Comparison of ENCODE assay signal across 8 cellular contexts in the genomic region with DNA sequence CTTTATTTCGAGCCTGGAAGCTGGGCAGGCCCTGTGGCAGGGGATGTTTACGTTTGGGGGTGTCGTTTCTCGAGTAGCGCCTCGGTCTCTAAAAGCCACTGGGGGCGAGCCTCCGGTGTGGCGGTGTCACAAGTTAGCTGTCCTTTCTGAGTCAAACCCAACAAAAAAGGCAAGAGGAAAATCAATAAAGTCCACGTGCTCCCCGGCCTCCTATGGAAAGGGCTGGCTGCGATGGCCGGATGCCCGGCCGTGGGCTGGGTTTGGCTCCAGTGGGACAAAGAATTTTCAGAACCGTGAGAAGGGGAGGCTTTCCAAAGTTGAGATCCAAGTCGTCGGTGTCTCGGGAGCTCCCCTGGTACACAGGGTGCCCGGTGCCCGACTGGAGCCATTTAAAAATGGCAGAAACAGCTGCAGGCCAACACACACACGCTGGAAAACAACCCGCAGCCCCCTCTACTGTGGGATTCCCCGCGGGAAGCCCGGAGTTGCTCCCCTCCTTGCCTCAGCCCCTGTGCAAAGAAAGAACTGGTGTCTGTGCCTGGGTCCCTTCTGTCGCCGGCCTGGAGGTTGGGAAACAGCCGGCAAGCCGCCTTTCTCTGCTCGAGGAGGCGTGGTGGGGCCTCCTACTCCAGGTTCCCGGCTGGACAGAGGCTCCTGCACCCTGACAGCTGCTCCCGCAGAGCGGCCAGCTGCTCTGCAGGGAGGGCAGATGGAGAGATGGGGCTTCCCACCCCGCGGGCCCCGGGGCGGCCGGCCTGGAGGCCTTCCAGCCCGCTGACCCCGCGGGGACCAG. TPM values are rescaled to one million over a fixed set of nuclear protein-coding genes. Genes with fewer than 3 reads are reported as not detected.
DNase-seq lines count a peak whose midpoint lies in the region; ATAC-seq and TF ChIP-seq lines count a peak whose summit lies in the region.

No MANE protein-coding gene starts in this region.

- peak; percentile 49 for DNase-seq in DMS79 (lab: John Stamatoyannopoulos, UW)
- DNase-seq in SJSA1 (ENCODE audit: low read depth in 1 of 2, low spot score in 2 of 2) = no peak
- DNase-seq in effector memory CD4-positive, alpha-beta T cell = no peak
- DNase-seq in left lung = peak in 1 of 2 donors; percentile 63
- peak; percentile 40 for DNase-seq in stimulated activated naive CD8-positive, alpha-beta T cell treated with anti-CD3 and anti-CD28 coated beads, Interleukin-15, Interleukin-2, amounts not matched to agents 100 U/mL and 50 U/mL, for 24 hours
- DNase-seq in DMS153 (lab: John Stamatoyannopoulos, UW) = no peak

- ATAC-seq in left lung (peak; percentile 71), GM19324 (IDR thresholded peaks at IDR 0.05; ENCODE audit: low FRiP score, unreplicated experiment) (no peak)
- ATAC-seq in stimulated activated naive CD8-positive, alpha-beta T cell treated with anti-CD3 and anti-CD28 coated beads, Interleukin-15, Interleukin-2, amounts not matched to agents 100 U/mL and 50 U/mL, for 24 hours = no peak

- H3K27me3 ChIP-seq in HUES48 (ENCODE audit: control insufficient read depth, insufficient read depth, low read length) (peaks cover 26% of the 10 kb centered on the region), SJSA1 (replicated peaks) (no peaks in the 10 kb centered on the region), left lung (peaks cover 0 to 35% of the 10 kb centered on the region in 2 donors)
- H3K27me3 ChIP-seq in effector memory CD4-positive, alpha-beta T cell (replicated peaks; ENCODE audit: control insufficient read depth, insufficient read depth, low read length, poor library complexity, severe bottlenecking) = peaks cover 11% of the 10 kb centered on the region

- TF ChIP-seq CTCF in left lung (IDR thresholded peaks at IDR 0.05) = no peak

- H3K4me1 ChIP-seq in HUES48 (ENCODE audit: control insufficient read depth, insufficient read depth, low read length) (no peaks in the 10 kb centered on the region), SJSA1 (replicated peaks) (peaks cover 21% of the 10 kb centered on the region), left lung (peaks cover 5 to 24% of the 10 kb centered on the region in 2 donors)
- H3K4me1 ChIP-seq in effector memory CD4-positive, alpha-beta T cell (ENCODE audit: control insufficient read depth, insufficient read depth, low read length, poor library complexity, severe bottlenecking) = peaks cover 6% of the 10 kb centered on the region

- intact Hi-C loops in left lung (cut with DNase I) = no loop called here

- peak overlapping the region; percentile 45; the same call in 1 of the 2 replicates for H3K9ac ChIP-seq in HUES48 (ENCODE audit: low read depth, low read length)

- H3K27ac ChIP-seq in HUES48 (ENCODE audit: low read depth, low read length) (peak overlapping the region; percentile 26), SJSA1 (peak overlapping the region; percentile 12; the same call in 1 of the 2 replicates), left lung (peak overlapping the region; percentile 58 to 81)
- no peak overlapping the region for H3K27ac ChIP-seq in effector memory CD4-positive, alpha-beta T cell (ENCODE audit: insufficient read depth, low read length, poor library complexity, severe bottlenecking)

- H3K9me3 ChIP-seq in HUES48 (ENCODE audit: control insufficient read depth, insufficient read depth, low read length) (no peaks in the 10 kb centered on the region), SJSA1 (replicated peaks) (no peaks in the 10 kb centered on the region; the same call in 1 of the 2 replicates), left lung (peaks cover 0 to 3% of the 10 kb centered on the region in 2 donors)
- no peaks in the 10 kb centered on the region for H3K9me3 ChIP-seq in effector memory CD4-positive, alpha-beta T cell (ENCODE audit: control insufficient read depth, low read length)

- H3K4me3 ChIP-seq in HUES48 (ENCODE audit: low read depth, low read length) (peak overlapping the region; percentile 78), SJSA1 (peak overlapping the region; percentile 82), left lung (peak overlapping the region; percentile 57 to 60)
- peak overlapping the region; percentile 59 for H3K4me3 ChIP-seq in effector memory CD4-positive, alpha-beta T cell (ENCODE audit: insufficient read depth, low read depth, low read length, poor library complexity, severe bottlenecking)

- H3K36me3 ChIP-seq in HUES48 (ENCODE audit: control insufficient read depth, insufficient read depth, low read length) = no peaks in the 10 kb centered on the region
- no peaks in the 10 kb centered on the region for H3K36me3 ChIP-seq in SJSA1
- no peaks in the 10 kb centered on the region for H3K36me3 ChIP-seq in effector memory CD4-positive, alpha-beta T cell (ENCODE audit: control insufficient read depth, insufficient read depth, low read length)
- no peaks in the 10 kb centered on the region for H3K36me3 ChIP-seq in left lung

RNA-seq across cellular contexts. Expression of gene BCL7A, which starts 1.9 kb away (rescaled TPM):
- total RNA-seq in SJSA1 (2014; rRNA removed; shearing (Covaris generic)) = 1.5 and 6.4 TPM in 2 replicates
- 10 to 100 TPM in 1 of 2 donors, 1 to 10 TPM in 1; 7.0 to 11.1 TPM for total RNA-seq in left lung

RNA-seq across cellular contexts. Expression of gene MLXIP, which starts 55.0 kb away (rescaled TPM):
- total RNA-seq in SJSA1 (2014; rRNA removed; shearing (Covaris generic)) = 11.1 and 13.5 TPM in 2 replicates
- 10 to 100 TPM; 48.1 to 62.6 TPM for total RNA-seq in left lung

Comparison
In these comparisons a context has a peak if more than half of its experiments do, and no peak if none do; other contexts are left out.
1. DNase-seq: peak in DMS79 (single experiment) and stimulated activated naive CD8-positive, alpha-beta T cell treated with anti-CD3 and anti-CD28 coated beads, Interleukin-15, Interleukin-2, amounts not matched to agents 100 U/mL and 50 U/mL, for 24 hours (single experiment); none in SJSA1 (0 of 2), effector memory CD4-positive, alpha-beta T cell (0 of 3) and DMS153 (single experiment).
2. Peak in every context shown above with its lines, with median percentiles within 50 percentile points of each other: H3K4me3 ChIP-seq.